9 cellular contexts compared by ENCODE assay signal in genomic region chr10:132665946-132666732, GRCh38.
A peak's percentile ranks its signal among the peaks of the same experiment; 100 is the strongest.
DNase-seq lines count a peak whose midpoint lies in the region; ATAC-seq and TF ChIP-seq lines count a peak whose summit lies in the region.
"Had no signal": no experiment of that assay in that cellular context is flagged by ENCODE, and none has a peak within 500 bp of the region (broad histone marks: within the 10 kb centered on the region; RNA-seq: fewer than 3 reads in every experiment).

No MANE protein-coding gene starts in this region.

- H3K4me1 ChIP-seq in GM23338 (ENCODE audit: insufficient read depth) = no peaks in the 10 kb centered on the region

- H3K4me1 Mint-ChIP-seq in GM23338 = no peaks in the 10 kb centered on the region

- H3K4me3 ChIP-seq in GM23338 = no peak overlapping the region

- no peaks in the 10 kb centered on the region for H3K9me3 Mint-ChIP-seq in GM23338

- no peaks in the 10 kb centered on the region for H3K27me3 ChIP-seq in GM23338 (ENCODE audit: insufficient read depth)

- H2AFZ ChIP-seq in GM23338 = no peak overlapping the region

- H3K4me2 ChIP-seq in GM23338 = no peak overlapping the region

- H3K27ac ChIP-seq in GM23338 (ENCODE audit: low read depth) = no peak overlapping the region

- ATAC-seq in GM18858 (IDR thresholded peaks at IDR 0.05; ENCODE audit: unreplicated experiment) = no peak
- no peak for ATAC-seq in GM23338
- ATAC-seq: left colon had no signal

- no peak overlapping the region for H3K27ac Mint-ChIP-seq in GM23338

- no peak for TF ChIP-seq CTCF in GM23338 (conservative IDR thresholded peaks at IDR 0.05; ENCODE audit: low read depth in 2 of 2)

- no peaks in the 10 kb centered on the region for H3F3A ChIP-seq in GM23338 (replicated peaks; ENCODE audit: low read depth)

- H3K4me3 Mint-ChIP-seq in GM23338 = no peak overlapping the region

- H3K27me3 Mint-ChIP-seq in GM23338 (ENCODE audit: insufficient read depth, low read depth, poor library complexity) = no peaks in the 10 kb centered on the region

- DNase-seq in ELR (ENCODE audit: low read depth) (peak; percentile 97), M059J (ENCODE audit: low read depth) (peak; percentile 94), astrocyte of the hippocampus (ENCODE audit: low read depth, low spot score) (peak; percentile 62), myocyte (ENCODE audit: low read depth) (peak; percentile 34), NCI-H774 (lab: John Stamatoyannopoulos, UW) (no peak), GM23338 (ENCODE audit: low spot score) (no peak)
- DNase-seq in stimulated activated naive CD4-positive, alpha-beta T cell treated with Interleukin-2 at 50 U/mL for 16 hours (lab: John Stamatoyannopoulos, UW) = no peak
- DNase-seq: left colon had no signal

- H4K20me1 ChIP-seq in GM23338 (replicated peaks; ENCODE audit: insufficient read depth) = no peaks in the 10 kb centered on the region

- H3K79me2 ChIP-seq in GM23338 (replicated peaks; ENCODE audit: insufficient read depth) = no peaks in the 10 kb centered on the region

- H3K36me3 Mint-ChIP-seq in GM23338 (ENCODE audit: low read depth) = no peaks in the 10 kb centered on the region

- H3K36me3 ChIP-seq in GM23338 (ENCODE audit: insufficient read depth) = no peaks in the 10 kb centered on the region

- no peaks in the 10 kb centered on the region for H3K9me2 ChIP-seq in GM23338 (ENCODE audit: insufficient read depth)

TF ChIP-seq in GM23338, 12 proteins besides CTCF, POLR2A, EP300 and RAD21:
- TF ChIP-seq ETS1 (IDR thresholded peaks at IDR 0.05) = no peak
- no peak for TF ChIP-seq ZNF114 (CRISPR knock-in tag; IDR thresholded peaks at IDR 0.05)
- no peak for TF ChIP-seq ZNF331 (CRISPR knock-in tag; IDR thresholded peaks at IDR 0.05; ENCODE audit: low read depth)
- no peak for TF ChIP-seq STAT1 (IDR thresholded peaks at IDR 0.05; ENCODE audit: unreplicated experiment)
- TF ChIP-seq EZH2 (IDR thresholded peaks at IDR 0.05; ENCODE audit: low read depth, unreplicated experiment) = no peak
- TF ChIP-seq POLR2AphosphoS5 (IDR thresholded peaks at IDR 0.05; ENCODE audit: low read depth) = no peak
- TF ChIP-seq JUNB (IDR thresholded peaks at IDR 0.05; ENCODE audit: unreplicated experiment) = no peak
- TF ChIP-seq CREB1 (CRISPR knock-in tag; IDR thresholded peaks at IDR 0.05; ENCODE audit: low read depth) = no peak
- no peak for TF ChIP-seq REST (IDR thresholded peaks at IDR 0.05; ENCODE audit: unreplicated experiment)
- no peak for TF ChIP-seq NANOG (IDR thresholded peaks at IDR 0.05; ENCODE audit: borderline replicate concordance)
- TF ChIP-seq EZH2phosphoT487 (IDR thresholded peaks at IDR 0.05; ENCODE audit: unreplicated experiment) = no peak
- TF ChIP-seq ZNF462 (CRISPR knock-in tag; IDR thresholded peaks at IDR 0.05) = no peak

Comparison
In these comparisons a context has a peak if more than half of its experiments do, and no peak if none do; other contexts are left out.
1. DNase-seq: peak in ELR (single experiment), M059J (single experiment), astrocyte of the hippocampus (single experiment) and myocyte (single experiment); none in NCI-H774 (single experiment), stimulated activated naive CD4-positive, alpha-beta T cell treated with Interleukin-2 at 50 U/mL for 16 hours (single experiment) and GM23338 (single experiment).